ENCODE assay signal across 8 cellular contexts in the genomic region with DNA sequence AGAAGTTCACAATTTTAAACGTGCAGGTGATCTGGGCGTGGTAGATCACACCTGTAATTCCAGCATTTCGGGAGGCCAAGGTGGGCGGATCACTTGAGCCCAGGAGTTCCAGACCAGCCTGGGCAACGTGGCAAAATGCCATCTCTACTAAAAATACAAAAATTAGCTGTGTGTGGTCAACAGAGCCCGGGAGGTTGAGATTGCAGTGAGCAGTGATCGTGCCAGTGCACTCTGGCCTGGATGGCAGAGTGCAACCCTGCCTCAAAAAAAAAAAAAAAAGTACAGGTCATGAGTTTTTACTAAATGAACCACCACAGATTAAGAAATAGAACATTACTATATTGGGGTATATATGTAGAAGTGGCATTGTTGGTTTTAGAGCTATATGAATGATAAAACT. TPM values are rescaled to one million over a fixed set of nuclear protein-coding genes. Genes with fewer than 3 reads are reported as not detected.
DNase-seq lines count a peak whose midpoint lies in the region; ATAC-seq and TF ChIP-seq lines count a peak whose summit lies in the region.
"Not testable (repeated sequence)": the region's sequence is repeated elsewhere in the genome, so short reads cannot be mapped to it uniquely, and the experiment has no call there.

No MANE protein-coding gene starts in this region.

- H3K36me3 ChIP-seq in CD4-positive, CD25-positive, alpha-beta regulatory T cell (ENCODE audit: control insufficient read depth, insufficient read depth, low read length); GM23338 (ENCODE audit: insufficient read depth); PC-9 (ENCODE audit: low read depth); naive thymus-derived CD4-positive, alpha-beta T cell (ENCODE audit: control insufficient read depth in 2 of 3, insufficient read depth in 3 of 3, low read length in 3 of 3): not testable (repeated sequence)

- not testable (repeated sequence) for H3K9me3 ChIP-seq in CD4-positive, CD25-positive, alpha-beta regulatory T cell (ENCODE audit: control insufficient read depth in 2 of 2, low read length in 2 of 2); PC-9 (ENCODE audit: insufficient read depth, low read depth); naive thymus-derived CD4-positive, alpha-beta T cell (ENCODE audit: control insufficient read depth in 2 of 3, low read length in 3 of 3)

- H3K27me3 ChIP-seq in CD4-positive, CD25-positive, alpha-beta regulatory T cell (ENCODE audit: control insufficient read depth, insufficient read depth, low read length); GM23338 (ENCODE audit: insufficient read depth); PC-9 (ENCODE audit: insufficient read depth, low read depth); naive thymus-derived CD4-positive, alpha-beta T cell (ENCODE audit: control insufficient read depth in 2 of 2, insufficient read depth in 2 of 2, low read length in 2 of 2): not testable (repeated sequence)

- POLR2A ChIA-PET in PC-9 (lab: Charles Lee; ENCODE audit: unreplicated experiment); MCF 10A (lab: Yijun Ruan, JAX); naive thymus-derived CD4-positive, alpha-beta T cell (lab: Charles Lee): not testable (repeated sequence)

- H3K4me3 ChIP-seq in CD4-positive, CD25-positive, alpha-beta regulatory T cell (ENCODE audit: low read depth, low read length); PC-9; naive thymus-derived CD4-positive, alpha-beta T cell (ENCODE audit: low read length): not testable (repeated sequence)
- peak overlapping the region; percentile 73; the same call in 1 of the 2 replicates for H3K4me3 ChIP-seq in GM23338

- not testable (repeated sequence) for H3F3A ChIP-seq in GM23338 (replicated peaks; ENCODE audit: low read depth); PC-9 (ENCODE audit: insufficient read depth, low read depth)

- not testable (repeated sequence) for TF ChIP-seq CTCF in GM23338 (conservative IDR thresholded peaks at IDR 0.05; ENCODE audit: low read depth in 2 of 2); PC-9 (conservative IDR thresholded peaks at IDR 0.05); MCF 10A (IDR thresholded peaks at IDR 0.05; ENCODE audit: unreplicated experiment)

- DNase-seq in CD4-positive, CD25-positive, alpha-beta regulatory T cell; GM23338 (ENCODE audit: low spot score); PC-9; activated T-helper 1 cell treated with anti-CD3 and anti-CD28 coated beads, Interleukin-12 subunit alpha, Interleukin-12 subunit beta, Interleukin-2, Interleukin-4 antibody, amounts not matched to agents 30 ng/mL and 10 ng/mL and 1 ng/mL, durations not matched to agents 14 hours and 24 hours and 36 hours (ENCODE audit: low spot score); MCF 10A (ENCODE audit: unreplicated experiment); immature natural killer cell; naive thymus-derived CD4-positive, alpha-beta T cell; stimulated activated effector memory CD8-positive, alpha-beta T cell treated with anti-CD3 and anti-CD28 coated beads, Interleukin-12 subunit alpha, Interleukin-12 subunit beta, amount 100 ng/mL, for 72 hours (ENCODE audit: low spot score in 2 of 2): not testable (repeated sequence)

- H3K79me2 ChIP-seq in GM23338 (replicated peaks; ENCODE audit: insufficient read depth) (peaks cover 12% of the 10 kb centered on the region), PC-9 (ENCODE audit: low read depth) (peaks cover 10% of the 10 kb centered on the region)

- not testable (repeated sequence) for H3K27ac ChIP-seq in CD4-positive, CD25-positive, alpha-beta regulatory T cell (ENCODE audit: insufficient read depth, low read length, poor library complexity, severe bottlenecking); GM23338 (ENCODE audit: low read depth); PC-9; naive thymus-derived CD4-positive, alpha-beta T cell (ENCODE audit: low read depth, low read length)

- CTCF ChIA-PET in PC-9 (lab: Charles Lee); MCF 10A (lab: Yijun Ruan, JAX); naive thymus-derived CD4-positive, alpha-beta T cell (lab: Charles Lee): not testable (repeated sequence)

- not testable (repeated sequence) for H3K27me3 Mint-ChIP-seq in CD4-positive, CD25-positive, alpha-beta regulatory T cell; GM23338 (ENCODE audit: insufficient read depth, low read depth, poor library complexity); activated T-helper 1 cell treated with anti-CD3 and anti-CD28 coated beads, Interleukin-12 subunit alpha, Interleukin-12 subunit beta, Interleukin-2, Interleukin-4 antibody, amounts not matched to agents 30 ng/mL and 10 ng/mL and 1 ng/mL, durations not matched to agents 14 hours and 24 hours and 36 hours (ENCODE audit: insufficient read depth); MCF 10A (ENCODE audit: insufficient read depth, unreplicated experiment); immature natural killer cell (ENCODE audit: low read depth in 3 of 3); naive thymus-derived CD4-positive, alpha-beta T cell

- H3K4me2 ChIP-seq in GM23338 (peak overlapping the region; percentile 90; the same call in 1 of the 2 replicates), PC-9 (peak overlapping the region; percentile 76; the same call in 1 of the 2 replicates)

- H4K20me1 ChIP-seq in GM23338 (replicated peaks; ENCODE audit: insufficient read depth); PC-9 (ENCODE audit: insufficient read depth): not testable (repeated sequence)

- peak overlapping the region; percentile 74 to 99 (median 90) for H3K4me3 Mint-ChIP-seq in CD4-positive, CD25-positive, alpha-beta regulatory T cell
- not testable (repeated sequence) for H3K4me3 Mint-ChIP-seq in GM23338
- H3K4me3 Mint-ChIP-seq in activated T-helper 1 cell treated with anti-CD3 and anti-CD28 coated beads, Interleukin-12 subunit alpha, Interleukin-12 subunit beta, Interleukin-2, Interleukin-4 antibody, amounts not matched to agents 30 ng/mL and 10 ng/mL and 1 ng/mL, durations not matched to agents 14 hours and 24 hours and 36 hours, result peak overlapping the region; percentile 54
- H3K4me3 Mint-ChIP-seq in MCF 10A (ENCODE audit: unreplicated experiment) (peak overlapping the region; percentile 97), immature natural killer cell (peak overlapping the region in 3 of 5 donors; percentile 42 to 96 (median 54))
- H3K4me3 Mint-ChIP-seq in naive thymus-derived CD4-positive, alpha-beta T cell, result peak overlapping the region in 9 of 10 donors; percentile 54 to 95 (median 78)
- H3K4me3 Mint-ChIP-seq in stimulated activated effector memory CD8-positive, alpha-beta T cell treated with anti-CD3 and anti-CD28 coated beads, Interleukin-12 subunit alpha, Interleukin-12 subunit beta, amount 100 ng/mL, for 72 hours, result peak overlapping the region; percentile 82

- peaks cover 4 to 19% (median 10%) of the 10 kb centered on the region in 4 donors for H3K4me1 Mint-ChIP-seq in CD4-positive, CD25-positive, alpha-beta regulatory T cell
- H3K4me1 Mint-ChIP-seq in GM23338; activated T-helper 1 cell treated with anti-CD3 and anti-CD28 coated beads, Interleukin-12 subunit alpha, Interleukin-12 subunit beta, Interleukin-2, Interleukin-4 antibody, amounts not matched to agents 30 ng/mL and 10 ng/mL and 1 ng/mL, durations not matched to agents 14 hours and 24 hours and 36 hours (ENCODE audit: low read depth); MCF 10A (ENCODE audit: insufficient read depth, unreplicated experiment): not testable (repeated sequence)
- H3K4me1 Mint-ChIP-seq in immature natural killer cell, result peaks cover 19 to 21% of the 10 kb centered on the region in 2 donors
- peaks cover 6 to 19% (median 16%) of the 10 kb centered on the region in 7 donors for H3K4me1 Mint-ChIP-seq in naive thymus-derived CD4-positive, alpha-beta T cell
- peaks cover 12% of the 10 kb centered on the region for H3K4me1 Mint-ChIP-seq in stimulated activated effector memory CD8-positive, alpha-beta T cell treated with anti-CD3 and anti-CD28 coated beads, Interleukin-12 subunit alpha, Interleukin-12 subunit beta, amount 100 ng/mL, for 72 hours

- BruUV-seq in PC-9 (replicated peaks; lab: Mats Ljungman, UMichigan); MCF 10A (replicated peaks; lab: Mats Ljungman, UMichigan): not testable (repeated sequence)

- H3K27ac Mint-ChIP-seq in CD4-positive, CD25-positive, alpha-beta regulatory T cell; GM23338; activated T-helper 1 cell treated with anti-CD3 and anti-CD28 coated beads, Interleukin-12 subunit alpha, Interleukin-12 subunit beta, Interleukin-2, Interleukin-4 antibody, amounts not matched to agents 30 ng/mL and 10 ng/mL and 1 ng/mL, durations not matched to agents 14 hours and 24 hours and 36 hours; MCF 10A (ENCODE audit: low read depth, unreplicated experiment); immature natural killer cell; stimulated activated effector memory CD8-positive, alpha-beta T cell treated with anti-CD3 and anti-CD28 coated beads, Interleukin-12 subunit alpha, Interleukin-12 subunit beta, amount 100 ng/mL, for 72 hours: not testable (repeated sequence)
- peak overlapping the region in 1 of 9 donors; percentile 28 for H3K27ac Mint-ChIP-seq in naive thymus-derived CD4-positive, alpha-beta T cell

- not testable (repeated sequence) for H3K9me2 ChIP-seq in GM23338 (ENCODE audit: insufficient read depth); PC-9 (ENCODE audit: insufficient read depth)

- H3K36me3 Mint-ChIP-seq in CD4-positive, CD25-positive, alpha-beta regulatory T cell; GM23338 (ENCODE audit: low read depth); activated T-helper 1 cell treated with anti-CD3 and anti-CD28 coated beads, Interleukin-12 subunit alpha, Interleukin-12 subunit beta, Interleukin-2, Interleukin-4 antibody, amounts not matched to agents 30 ng/mL and 10 ng/mL and 1 ng/mL, durations not matched to agents 14 hours and 24 hours and 36 hours (ENCODE audit: low read depth); MCF 10A (ENCODE audit: insufficient read depth, unreplicated experiment); immature natural killer cell; naive thymus-derived CD4-positive, alpha-beta T cell: not testable (repeated sequence)
- peaks cover 12% of the 10 kb centered on the region for H3K36me3 Mint-ChIP-seq in stimulated activated effector memory CD8-positive, alpha-beta T cell treated with anti-CD3 and anti-CD28 coated beads, Interleukin-12 subunit alpha, Interleukin-12 subunit beta, amount 100 ng/mL, for 72 hours

- H3K4me1 ChIP-seq in CD4-positive, CD25-positive, alpha-beta regulatory T cell (ENCODE audit: control insufficient read depth, insufficient read depth, low read length, poor library complexity, severe bottlenecking); GM23338 (ENCODE audit: insufficient read depth); PC-9 (replicated peaks; ENCODE audit: insufficient read depth); naive thymus-derived CD4-positive, alpha-beta T cell (ENCODE audit: control insufficient read depth in 2 of 2, insufficient read depth in 2 of 2, low read length in 2 of 2): not testable (repeated sequence)

- ATAC-seq in CD4-positive, CD25-positive, alpha-beta regulatory T cell (ENCODE audit: low read depth in 2 of 2); GM23338; naive thymus-derived CD4-positive, alpha-beta T cell; stimulated activated effector memory CD8-positive, alpha-beta T cell treated with anti-CD3 and anti-CD28 coated beads, Interleukin-12 subunit alpha, Interleukin-12 subunit beta, amount 100 ng/mL, for 72 hours: not testable (repeated sequence)

- intact Hi-C loops in PC-9 (cut with micrococcal nuclease; ENCODE audit: unreplicated experiment); activated T-helper 1 cell treated with anti-CD3 and anti-CD28 coated beads, Interleukin-12 subunit alpha, Interleukin-12 subunit beta, Interleukin-2, Interleukin-4 antibody, amounts not matched to agents 30 ng/mL and 10 ng/mL and 1 ng/mL, durations not matched to agents 14 hours and 24 hours and 36 hours (cut with micrococcal nuclease); MCF 10A (cut with micrococcal nuclease); naive thymus-derived CD4-positive, alpha-beta T cell (cut with micrococcal nuclease): not testable (repeated sequence)

- H2AFZ ChIP-seq in GM23338, PC-9: not testable (repeated sequence)

- not testable (repeated sequence) for H3K9me3 Mint-ChIP-seq in CD4-positive, CD25-positive, alpha-beta regulatory T cell; GM23338; activated T-helper 1 cell treated with anti-CD3 and anti-CD28 coated beads, Interleukin-12 subunit alpha, Interleukin-12 subunit beta, Interleukin-2, Interleukin-4 antibody, amounts not matched to agents 30 ng/mL and 10 ng/mL and 1 ng/mL, durations not matched to agents 14 hours and 24 hours and 36 hours; MCF 10A (ENCODE audit: unreplicated experiment); immature natural killer cell; naive thymus-derived CD4-positive, alpha-beta T cell; stimulated activated effector memory CD8-positive, alpha-beta T cell treated with anti-CD3 and anti-CD28 coated beads, Interleukin-12 subunit alpha, Interleukin-12 subunit beta, amount 100 ng/mL, for 72 hours

RNA-seq across cellular contexts. Expression of a gene that starts 2.2 kb away (rescaled TPM):
- total RNA-seq in CD4-positive, CD25-positive, alpha-beta regulatory T cell, result 25.7 TPM
- polyA plus RNA-seq in CD4-positive, CD25-positive, alpha-beta regulatory T cell, result 1 to 10 TPM; 1.7 to 2.1 (median 1.9) TPM
- 5.0 and 6.8 TPM in 2 replicates for total RNA-seq in GM23338 (2014; rRNA removed; shearing (Covaris generic))
- 3.1 and 3.4 TPM in 2 replicates for polyA plus RNA-seq in GM23338 (2016; fragmentation: Nextera tagmentation; extraction: Ambion mirVana)
- 5.9 and 6.7 TPM in 2 replicates for total RNA-seq in PC-9 (2021)
- 15.3 TPM in 2 replicates for total RNA-seq in activated T-helper 1 cell treated with anti-CD3 and anti-CD28 coated beads, Interleukin-12 subunit alpha, Interleukin-12 subunit beta, Interleukin-2, Interleukin-4 antibody, amounts not matched to agents 30 ng/mL and 10 ng/mL and 1 ng/mL, durations not matched to agents 14 hours and 24 hours and 36 hours
- total RNA-seq in MCF 10A (2022), result 14.7 and 18.8 TPM in 2 replicates
- 1 to 10 TPM in 1 of 3 donors, under 1 TPM in 1, not detected in 1; 0.71 to 5.0 TPM for polyA plus RNA-seq in immature natural killer cell
- 10 to 100 TPM; 23.7 to 35.5 (median 27.7) TPM for total RNA-seq in naive thymus-derived CD4-positive, alpha-beta T cell
- polyA plus RNA-seq in naive thymus-derived CD4-positive, alpha-beta T cell, result 1 to 10 TPM; 2.5 to 8.0 TPM
